In genomic region chr6:52415917-52416628, GRCh38 we compare ENCODE assay signal across 11 cellular contexts. TPM values are rescaled to one million over a fixed set of nuclear protein-coding genes. Genes with fewer than 3 reads are reported as not detected.
DNase-seq lines count a peak whose midpoint lies in the region; ATAC-seq, FAIRE-seq and TF ChIP-seq lines count a peak whose summit lies in the region.
"Had no signal": no experiment of that assay in that cellular context is flagged by ENCODE, and none has a peak within 500 bp of the region (broad histone marks: within the 10 kb centered on the region; RNA-seq: fewer than 3 reads in every experiment).

No MANE protein-coding gene starts in this region.

- H3K4me1 Mint-ChIP-seq in HFFc6 (ENCODE audit: low read depth) = peaks cover 70% of the 10 kb centered on the region
- peaks cover 17% of the 10 kb centered on the region for H3K4me1 Mint-ChIP-seq in activated T-helper 17 cell treated with anti-CD3 and anti-CD28 coated beads, Interleukin-2, amount 50 U/mL, for 72 hours

- no peak for TF ChIP-seq EP300 in A549 (IDR thresholded peaks at IDR 0.05)

- POLR2A ChIA-PET in A549 (lab: Yijun Ruan, JAX) = no interaction called here

- H3K4me2 ChIP-seq in A549 = peak overlapping the region; percentile 25; the same call in 1 of the 3 replicates

- peaks cover 19% of the 10 kb centered on the region; the same call in 2 of the 3 replicates for H3K4me1 ChIP-seq in A549
- H3K4me1 ChIP-seq: prostate gland had no signal

- H3K4me3 Mint-ChIP-seq in HFFc6 = peak overlapping the region; percentile 66
- H3K4me3 Mint-ChIP-seq in activated T-helper 17 cell treated with anti-CD3 and anti-CD28 coated beads, Interleukin-2, amount 50 U/mL, for 72 hours = peak overlapping the region; percentile 14
- H3K4me3 Mint-ChIP-seq: mesothelial cell of epicardium had no signal

- no peak for FAIRE-seq in A549 (lab: Jason Lieb, UNC)

- H3K9me3 Mint-ChIP-seq in HFFc6 = no peaks in the 10 kb centered on the region
- H3K9me3 Mint-ChIP-seq in activated T-helper 17 cell treated with anti-CD3 and anti-CD28 coated beads, Interleukin-2, amount 50 U/mL, for 72 hours = no peaks in the 10 kb centered on the region
- H3K9me3 Mint-ChIP-seq: mesothelial cell of epicardium had no signal

- no peak overlapping the region for H3K27ac ChIP-seq in A549
- H3K27ac ChIP-seq: prostate gland had no signal

- WGBS in A549 (ENCODE audit: missing lambda C conversion rate) = 33% methylated on average over 6 of the region's 6 CpGs

- TF ChIP-seq RAD21 in A549 (conservative IDR thresholded peaks at IDR 0.05 in 1 of 2, IDR thresholded peaks at IDR 0.05 in 1 of 2) = no peak

- TF ChIP-seq POLR2A in A549 (IDR thresholded peaks at IDR 0.05; ENCODE audit: low read length) = no peak

- H3K9me3 ChIP-seq in A549 = no peaks in the 10 kb centered on the region
- H3K9me3 ChIP-seq: prostate gland had no signal

- CTCF ChIA-PET in A549 (lab: Yijun Ruan, JAX) = interaction anchor here (0.7 to 6.8 kb wide), 30 partner anchors 8 to 256 kb away, joined by 3 to 86 read pairs (median 6); no protein-coding TSS in a partner anchor

- no peak for ATAC-seq in A549
- no peak for ATAC-seq in activated T-helper 17 cell treated with anti-CD3 and anti-CD28 coated beads, Interleukin-2, amount 50 U/mL, for 72 hours (replicated peaks)
- no peak for ATAC-seq in HG02798 (IDR thresholded peaks at IDR 0.05; ENCODE audit: poor library complexity, unreplicated experiment)
- no peak for ATAC-seq in GM21360 (IDR thresholded peaks at IDR 0.05; ENCODE audit: unreplicated experiment)
- no peak for ATAC-seq in HG02970 (IDR thresholded peaks at IDR 0.05; ENCODE audit: low FRiP score, unreplicated experiment)

- peaks cover 4% of the 10 kb centered on the region; the same call in 1 of the 2 replicates for H3K36me3 Mint-ChIP-seq in HFFc6 (ENCODE audit: low read depth)
- no peaks in the 10 kb centered on the region for H3K36me3 Mint-ChIP-seq in activated T-helper 17 cell treated with anti-CD3 and anti-CD28 coated beads, Interleukin-2, amount 50 U/mL, for 72 hours (ENCODE audit: low read depth)
- H3K36me3 Mint-ChIP-seq: mesothelial cell of epicardium had no signal

- DNase-seq in A549 (ENCODE audit: low read depth in 1 of 2, low spot score in 1 of 2) (no peak), HFFc6 (peak; percentile 35), fibroblast of the aortic adventitia (ENCODE audit: low read depth) (peak; percentile 45)
- DNase-seq in activated CD4-positive, alpha-beta T cell treated with anti-CD3 and anti-CD28 coated beads, Interleukin-2, amount 50 U/mL, for 1 hour = no peak

- H3K27me3 Mint-ChIP-seq in HFFc6 (ENCODE audit: insufficient read depth) = no peaks in the 10 kb centered on the region; the same call in 1 of the 2 replicates
- no peaks in the 10 kb centered on the region for H3K27me3 Mint-ChIP-seq in activated T-helper 17 cell treated with anti-CD3 and anti-CD28 coated beads, Interleukin-2, amount 50 U/mL, for 72 hours

- peak overlapping the region; percentile 88 for H3K27ac Mint-ChIP-seq in HFFc6
- H3K27ac Mint-ChIP-seq in activated T-helper 17 cell treated with anti-CD3 and anti-CD28 coated beads, Interleukin-2, amount 50 U/mL, for 72 hours = no peak overlapping the region
- H3K27ac Mint-ChIP-seq: mesothelial cell of epicardium had no signal

- no peak overlapping the region for H3K4me3 ChIP-seq in A549
- H3K4me3 ChIP-seq in fibroblast of the aortic adventitia (ENCODE audit: low read depth, low read length) = no peak overlapping the region
- H3K4me3 ChIP-seq: coronary artery, prostate gland had no signal

- no peak for TF ChIP-seq CTCF in A549 (IDR thresholded peaks at IDR 0.05)
- no peak for TF ChIP-seq CTCF in HFFc6 (IDR thresholded peaks at IDR 0.05)
- no peak for TF ChIP-seq CTCF in fibroblast of the aortic adventitia (IDR thresholded peaks at IDR 0.05; ENCODE audit: insufficient read depth, low read length)

TF ChIP-seq in A549, 52 proteins besides CTCF, POLR2A, EP300 and RAD21:
- TF ChIP-seq, protein P1, sequence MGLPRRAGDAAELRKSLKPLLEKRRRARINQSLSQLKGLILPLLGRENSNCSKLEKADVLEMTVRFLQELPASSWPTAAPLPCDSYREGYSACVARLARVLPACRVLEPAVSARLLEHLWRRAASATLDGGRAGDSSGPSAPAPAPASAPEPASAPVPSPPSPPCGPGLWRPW (IDR thresholded peaks at IDR 0.05) = no peak
- TF ChIP-seq MAFK (IDR thresholded peaks at IDR 0.05; ENCODE audit: partially characterized antibody) (peak; percentile 14), FOSL2 (IDR thresholded peaks at IDR 0.05) (no peak), FOSL2 (CRISPR knock-in tag; IDR thresholded peaks at IDR 0.05) (0 out of 2 replicates have a peak, but pooled peaks have one; percentile 5), PBX3 (IDR thresholded peaks at IDR 0.05) (no peak)

RNA-seq across cellular contexts. Expression of gene EFHC1, which starts 4.1 kb away (rescaled TPM):
- 43.5 and 46.7 TPM in 2 replicates for polyA plus RNA-seq in A549 (2011; rRNA removed)
- polyA plus RNA-seq in A549 (2012; cell fraction: cytosol; rRNA removed) = 7.7 and 9.7 TPM in 2 replicates
- polyA plus RNA-seq in A549 (2012; cell fraction: nucleus; rRNA removed) = 51.9 and 66.6 TPM in 2 replicates
- polyA plus RNA-seq in A549 (2017; fragmentation: RNase III; extraction: RNeasy Plus Mini Kit Qiagen cat#74134 plus additional on column Dnase treatment) = 14.0 to 16.5 TPM (median 15.2 TPM) in 3 replicates
- 17.2 and 29.8 TPM in 2 replicates for polyA minus RNA-seq in A549 (2011; rRNA and poly(A)+ RNA removed)
- 10 to 100 TPM in 5 of 6 experiments, 1 to 10 TPM in 1; 10.0 to 17.3 (median 13.8) TPM for total RNA-seq in HFFc6 (2021; fragmentation: NEBNext Ultra II Directional; extraction: Animal tissue kit (Norgen Biotek cat#: 25700))
- total RNA-seq in activated T-helper 17 cell treated with anti-CD3 and anti-CD28 coated beads, Interleukin-2, amount 50 U/mL, for 72 hours = 1 to 10 TPM; 3.1 to 3.7 TPM
- total RNA-seq in fibroblast of the aortic adventitia (ENCODE audit: low replicate concordance) = 30.3 and 44.2 TPM in 2 replicates

RNA-seq across cellular contexts. Expression of gene PAQR8, which starts 54.1 kb away (rescaled TPM):
- polyA plus RNA-seq in A549 (2011; rRNA removed) (1.2 and 1.3 TPM in 2 replicates), A549 (2017; fragmentation: RNase III; extraction: RNeasy Plus Mini Kit Qiagen cat#74134 plus additional on column Dnase treatment) (0.50 to 0.84 TPM (median 0.80 TPM) in 3 replicates)
- polyA plus RNA-seq in A549 (2012; cell fraction: cytosol; rRNA removed) = 0.24 and 0.35 TPM in 2 replicates
- 0.27 and 0.36 TPM in 2 replicates for polyA plus RNA-seq in A549 (2012; cell fraction: nucleus; rRNA removed)
- 0.99 and 1.6 TPM in 2 replicates for polyA minus RNA-seq in A549 (2011; rRNA and poly(A)+ RNA removed)
- 1 to 10 TPM; 2.8 to 3.8 (median 3.1) TPM for total RNA-seq in HFFc6 (2021; fragmentation: NEBNext Ultra II Directional; extraction: Animal tissue kit (Norgen Biotek cat#: 25700))
- total RNA-seq in activated T-helper 17 cell treated with anti-CD3 and anti-CD28 coated beads, Interleukin-2, amount 50 U/mL, for 72 hours = 1 to 10 TPM; 5.7 to 9.2 TPM
- total RNA-seq in fibroblast of the aortic adventitia (ENCODE audit: low replicate concordance) = 3.5 and 8.6 TPM in 2 replicates

Comparison
In these comparisons a context has a peak if more than half of its experiments do, and no peak if none do; other contexts are left out.
1. DNase-seq: peak in HFFc6 (single experiment) and fibroblast of the aortic adventitia (single experiment); none in A549 (0 of 2) and activated CD4-positive, alpha-beta T cell treated with anti-CD3 and anti-CD28 coated beads, Interleukin-2, amount 50 U/mL, for 1 hour (single experiment).